Comparison of ENCODE assay signal across 24 cellular contexts in genomic region chr2:2902551-2903216, GRCh38.
DNase-seq lines count a peak whose midpoint lies in the region; ATAC-seq and TF ChIP-seq lines count a peak whose summit lies in the region.
"Had no signal": no experiment of that assay in that cellular context is flagged by ENCODE, and none has a peak within 500 bp of the region (broad histone marks: within the 10 kb centered on the region; RNA-seq: fewer than 3 reads in every experiment).

No MANE protein-coding gene starts in this region.

- H3K9me3 ChIP-seq in neural progenitor cell (ENCODE audit: low read depth) = no peaks in the 10 kb centered on the region
- H3K9me3 ChIP-seq: body of pancreas, SJCRH30 had no signal

- H3F3A ChIP-seq in neural progenitor cell (ENCODE audit: low read depth) = no peaks in the 10 kb centered on the region

- peak overlapping the region; percentile 55 for H3K27ac Mint-ChIP-seq in neural progenitor cell
- no peak overlapping the region for H3K27ac Mint-ChIP-seq in effector memory CD8-positive, alpha-beta T cell
- H3K27ac Mint-ChIP-seq: activated CD8-positive, alpha-beta T cell treated with anti-CD3 and anti-CD28 coated beads, Interleukin-2, amount 10 ng/mL, durations not matched to agents 7 days and 5 days; activated naive CD8-positive, alpha-beta T cell; dendritic cell treated with granulocyte-macrophage colony-stimulating factor and Interleukin-4, amounts not matched to agents 40 ng/mL and 50 ng/mL, for 4 days; nephron; progenitor cell of endocrine pancreas had no signal

- no peak overlapping the region for H3K4me2 ChIP-seq in neural progenitor cell
- H3K4me2 ChIP-seq: hepatocyte had no signal

- H3K9me3 Mint-ChIP-seq in neural progenitor cell = peaks cover 2% of the 10 kb centered on the region
- peaks cover 0 to 2% of the 10 kb centered on the region in 2 donors for H3K9me3 Mint-ChIP-seq in effector memory CD8-positive, alpha-beta T cell
- H3K9me3 Mint-ChIP-seq: activated T-cell treated with anti-CD3 and anti-CD28 coated beads, Interleukin-2, amount 50 U/mL, for 4 hours; dendritic cell treated with granulocyte-macrophage colony-stimulating factor and Interleukin-4, amounts not matched to agents 40 ng/mL and 50 ng/mL, for 4 days; nephron had no signal

- TF ChIP-seq CTCF in dorsolateral prefrontal cortex (IDR thresholded peaks at IDR 0.05 in 54 of 56, conservative IDR thresholded peaks at IDR 0.05 in 2 of 56; ENCODE audit: low read depth in 1 of 56, partially characterized antibody in 56 of 56) (peak in 1 of 56 donors; percentile 15), neural progenitor cell (IDR thresholded peaks at IDR 0.05) (peak; percentile 19)

- no peaks in the 10 kb centered on the region for H3K36me3 Mint-ChIP-seq in neural progenitor cell
- H3K36me3 Mint-ChIP-seq in effector memory CD8-positive, alpha-beta T cell (ENCODE audit: insufficient read depth) = no peaks in the 10 kb centered on the region
- H3K36me3 Mint-ChIP-seq: activated naive CD8-positive, alpha-beta T cell had no signal

- no peaks in the 10 kb centered on the region for H3K4me1 ChIP-seq in neural progenitor cell
- H3K4me1 ChIP-seq: body of pancreas, SJCRH30 had no signal

- no peak for ATAC-seq in GM18502 (IDR thresholded peaks at IDR 0.05; ENCODE audit: poor library complexity, unreplicated experiment)
- ATAC-seq in effector memory CD8-positive, alpha-beta T cell (replicated peaks) = no peak
- ATAC-seq: activated CD8-positive, alpha-beta T cell treated with anti-CD3 and anti-CD28 coated beads, Interleukin-2, amount 10 ng/mL, durations not matched to agents 7 days and 5 days; activated T-cell treated with anti-CD3 and anti-CD28 coated beads, Interleukin-2, amount 50 U/mL, for 4 hours; body of pancreas; PC-3 had no signal

- DNase-seq in NCI-H2196 (lab: John Stamatoyannopoulos, UW; ENCODE audit: unreplicated experiment) (peak; percentile 10), NCI-H2196 treated with DMSO at 0.1 percent for 48 hours (lab: John Stamatoyannopoulos, UW; ENCODE audit: unreplicated experiment) (no peak), dorsolateral prefrontal cortex (peak in 3 of 10 donors; percentile 14 to 49 (median 48)), neural progenitor cell (ENCODE audit: low spot score) (no peak), H4 (ENCODE audit: low spot score) (no peak)
- DNase-seq in Jurkat, Clone E6-1 (ENCODE audit: low read depth, low spot score) = peak; percentile 20
- no peak for DNase-seq in effector memory CD8-positive, alpha-beta T cell
- DNase-seq: activated CD4-positive, CD25-positive, alpha-beta regulatory T cell; activated CD8-positive, alpha-beta T cell treated with anti-CD3 and anti-CD28 coated beads, Interleukin-2, amount 10 ng/mL, durations not matched to agents 7 days and 5 days; activated T-cell treated with anti-CD3 and anti-CD28 coated beads, Interleukin-2, amount 50 U/mL, for 4 hours; body of pancreas; DMS153; kidney; NCI-H2081; NCI-H69; PC-3; SJCRH30; stimulated activated CD4-positive, alpha-beta T cell treated with anti-CD3 and anti-CD28 coated beads, Interleukin-2, amount 100 ng/mL, for 48 hours had no signal

- no peaks in the 10 kb centered on the region for H3K79me2 ChIP-seq in neural progenitor cell (ENCODE audit: low read depth)
- H3K79me2 ChIP-seq: hepatocyte had no signal

- H3K4me1 Mint-ChIP-seq in neural progenitor cell = peaks cover 52% of the 10 kb centered on the region
- peaks cover 6 to 8% of the 10 kb centered on the region in 2 donors for H3K4me1 Mint-ChIP-seq in effector memory CD8-positive, alpha-beta T cell (ENCODE audit: low read depth in 2 of 2)
- H3K4me1 Mint-ChIP-seq: nephron had no signal

- H3K27me3 ChIP-seq in dorsolateral prefrontal cortex = no peaks in the 10 kb centered on the region
- no peaks in the 10 kb centered on the region for H3K27me3 ChIP-seq in neural progenitor cell
- H3K27me3 ChIP-seq: body of pancreas, hepatocyte, SJCRH30 had no signal

- H3K27ac ChIP-seq in dorsolateral prefrontal cortex (peak overlapping the region in 39 of 59 donors; percentile 0 to 80 (median 51)), neural progenitor cell (no peak overlapping the region)
- H3K27ac ChIP-seq: body of pancreas, hepatocyte, SJCRH30 had no signal

- H3K36me3 ChIP-seq in neural progenitor cell = no peaks in the 10 kb centered on the region
- H3K36me3 ChIP-seq: SJCRH30 had no signal

- H3K4me3 ChIP-seq in Jurkat, Clone E6-1 (ENCODE audit: low read length) = no peak overlapping the region
- no peak overlapping the region for H3K4me3 ChIP-seq in dorsolateral prefrontal cortex
- H3K4me3 ChIP-seq in neural progenitor cell = no peak overlapping the region
- H3K4me3 ChIP-seq: body of pancreas, hepatocyte, SJCRH30 had no signal

- H3K9ac ChIP-seq in neural progenitor cell = no peak overlapping the region

- H3K4me3 Mint-ChIP-seq in neural progenitor cell = no peak overlapping the region
- no peak overlapping the region for H3K4me3 Mint-ChIP-seq in effector memory CD8-positive, alpha-beta T cell
- H3K4me3 Mint-ChIP-seq: activated CD8-positive, alpha-beta T cell treated with anti-CD3 and anti-CD28 coated beads, Interleukin-2, amount 10 ng/mL, durations not matched to agents 7 days and 5 days; activated naive CD8-positive, alpha-beta T cell; activated T-cell treated with anti-CD3 and anti-CD28 coated beads, Interleukin-2, amount 50 U/mL, for 4 hours; dendritic cell treated with granulocyte-macrophage colony-stimulating factor and Interleukin-4, amounts not matched to agents 40 ng/mL and 50 ng/mL, for 4 days; nephron had no signal

- intact Hi-C loops in dorsolateral prefrontal cortex (cut with DNase I) = no loop called here

- no peak overlapping the region for H2AFZ ChIP-seq in neural progenitor cell (replicated peaks)
- H2AFZ ChIP-seq: hepatocyte had no signal

- H4K20me1 ChIP-seq in neural progenitor cell (ENCODE audit: low read depth) = no peaks in the 10 kb centered on the region

- peaks cover 7% of the 10 kb centered on the region for H3K27me3 Mint-ChIP-seq in neural progenitor cell (ENCODE audit: insufficient read depth, low read depth)
- H3K27me3 Mint-ChIP-seq in effector memory CD8-positive, alpha-beta T cell = peaks cover 12 to 15% of the 10 kb centered on the region in 2 donors
- H3K27me3 Mint-ChIP-seq: activated naive CD8-positive, alpha-beta T cell; dendritic cell treated with granulocyte-macrophage colony-stimulating factor and Interleukin-4, amounts not matched to agents 40 ng/mL and 50 ng/mL, for 4 days had no signal

Comparison
In these comparisons a context has a peak if more than half of its experiments do, and no peak if none do; other contexts are left out.
1. DNase-seq: peak in NCI-H2196 (single experiment) and Jurkat, Clone E6-1 (single experiment); none in NCI-H2196 treated with DMSO at 0.1 percent for 48 hours (single experiment), neural progenitor cell (single experiment), effector memory CD8-positive, alpha-beta T cell (0 of 3) and H4 (single experiment).